In the genomic region with DNA sequence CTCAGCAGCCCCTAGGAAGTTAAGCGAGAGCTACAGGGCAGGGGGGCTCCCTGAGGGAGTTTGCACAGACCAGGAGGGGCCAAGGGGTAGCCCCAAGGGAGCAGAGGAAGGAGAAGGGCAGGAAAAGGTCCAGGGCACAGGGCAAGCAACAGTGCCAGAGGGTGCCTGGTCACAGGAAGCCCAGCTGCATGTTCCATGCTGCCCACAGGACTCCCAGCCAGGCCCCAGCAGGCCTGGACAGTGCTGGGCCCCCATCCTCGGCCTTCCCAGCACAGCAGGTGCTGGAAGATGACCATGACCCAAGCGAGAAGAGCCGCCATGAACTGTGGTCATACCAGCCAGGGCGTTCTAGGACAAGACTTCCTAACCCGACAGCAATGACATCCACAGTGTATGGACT, we compare ENCODE assay signal across 26 cellular contexts. TPM values are rescaled to one million over a fixed set of nuclear protein-coding genes. Genes with fewer than 3 reads are reported as not detected.
DNase-seq lines count a peak whose midpoint lies in the region; ATAC-seq, FAIRE-seq and TF ChIP-seq lines count a peak whose summit lies in the region.
"Had no signal": no experiment of that assay in that cellular context is flagged by ENCODE, and none has a peak within 500 bp of the region (broad histone marks: within the 10 kb centered on the region; RNA-seq: fewer than 3 reads in every experiment).

No MANE protein-coding gene starts in this region.

- no peak for TF ChIP-seq POLR2A in spleen (IDR thresholded peaks at IDR 0.05)

- POLR2A ChIA-PET in activated CD8-positive, alpha-beta T cell treated with anti-CD3 and anti-CD28 coated beads, Interleukin-2, amount 10 ng/mL, durations not matched to agents 7 days and 5 days (lab: Charles Lee) = interaction anchor here (1.1 kb wide), 1 partner anchor 12 kb away, joined by 4 read pairs; no protein-coding TSS in a partner anchor

- peak overlapping the region; percentile 42 for H3K27ac Mint-ChIP-seq in activated naive CD4-positive, alpha-beta T cell treated with anti-CD3 and anti-CD28 coated beads, Interleukin-2, amount 10 ng/mL, durations not matched to agents 7 days and 5 days
- H3K27ac Mint-ChIP-seq in activated CD8-positive, alpha-beta T cell treated with anti-CD3 and anti-CD28 coated beads, Interleukin-2, amount 10 ng/mL, durations not matched to agents 7 days and 5 days = peak overlapping the region; percentile 79
- H3K27ac Mint-ChIP-seq in immature natural killer cell = peak overlapping the region in 4 of 6 donors; percentile 12 to 80 (median 66)
- H3K27ac Mint-ChIP-seq: B cell had no signal

- H3K27me3 Mint-ChIP-seq in activated naive CD4-positive, alpha-beta T cell treated with anti-CD3 and anti-CD28 coated beads, Interleukin-2, amount 10 ng/mL, durations not matched to agents 7 days and 5 days = no peaks in the 10 kb centered on the region
- H3K27me3 Mint-ChIP-seq in activated CD8-positive, alpha-beta T cell treated with anti-CD3 and anti-CD28 coated beads, Interleukin-2, amount 10 ng/mL, durations not matched to agents 7 days and 5 days (ENCODE audit: low read depth) = no peaks in the 10 kb centered on the region
- H3K27me3 Mint-ChIP-seq in immature natural killer cell (ENCODE audit: low read depth in 3 of 3) = peaks cover 1 to 3% (median 3%) of the 10 kb centered on the region in 3 donors
- H3K27me3 Mint-ChIP-seq: B cell had no signal

- intact Hi-C loops in spleen (cut with DNase I; ENCODE audit: low total_unique reads) = no loop called here

- peaks cover 35% of the 10 kb centered on the region for H3K36me3 Mint-ChIP-seq in activated naive CD4-positive, alpha-beta T cell treated with anti-CD3 and anti-CD28 coated beads, Interleukin-2, amount 10 ng/mL, durations not matched to agents 7 days and 5 days
- peaks cover 61% of the 10 kb centered on the region for H3K36me3 Mint-ChIP-seq in activated CD8-positive, alpha-beta T cell treated with anti-CD3 and anti-CD28 coated beads, Interleukin-2, amount 10 ng/mL, durations not matched to agents 7 days and 5 days (ENCODE audit: low read depth)
- H3K36me3 Mint-ChIP-seq in immature natural killer cell = peaks cover 0 to 25% (median 0%) of the 10 kb centered on the region in 3 donors

- no peak for TF ChIP-seq CTCF in spleen (IDR thresholded peaks at IDR 0.05 in 8 of 11, conservative IDR thresholded peaks at IDR 0.05 in 3 of 11)

- peak overlapping the region; percentile 43 to 79 (median 67) for H3K27ac ChIP-seq in spleen
- H3K27ac ChIP-seq: A549, foreskin keratinocyte, KMS-11 had no signal

- H3K4me3 ChIP-seq in spleen = peak overlapping the region in 1 of 8 donors; percentile 1
- H3K4me3 ChIP-seq: A549 had no signal

- no peaks in the 10 kb centered on the region for H3K9me3 ChIP-seq in spleen
- H3K9me3 ChIP-seq: A549 had no signal

- H3K36me3 ChIP-seq in spleen = peaks cover 0 to 100% (median 81%) of the 10 kb centered on the region in 6 donors

- CTCF ChIA-PET in activated naive CD4-positive, alpha-beta T cell treated with anti-CD3 and anti-CD28 coated beads, Interleukin-2, amount 10 ng/mL, durations not matched to agents 7 days and 5 days (lab: Charles Lee) = interaction anchor here (0.8 kb wide), 1 partner anchor 38 kb away, joined by 3 read pairs; a partner anchor contains a TSS
- CTCF ChIA-PET in activated CD8-positive, alpha-beta T cell treated with anti-CD3 and anti-CD28 coated beads, Interleukin-2, amount 10 ng/mL, durations not matched to agents 7 days and 5 days (lab: Charles Lee) = interaction anchor here (1.3 to 1.4 kb wide), 2 partner anchors 8 to 11 kb away, joined by 3 to 4 read pairs; a partner anchor contains a TSS

- no peaks in the 10 kb centered on the region for H3K27me3 ChIP-seq in spleen (replicated peaks in 1 of 7)
- H3K27me3 ChIP-seq: foreskin keratinocyte had no signal

- no peaks in the 10 kb centered on the region for H3K9me3 Mint-ChIP-seq in activated naive CD4-positive, alpha-beta T cell treated with anti-CD3 and anti-CD28 coated beads, Interleukin-2, amount 10 ng/mL, durations not matched to agents 7 days and 5 days
- H3K9me3 Mint-ChIP-seq in activated CD8-positive, alpha-beta T cell treated with anti-CD3 and anti-CD28 coated beads, Interleukin-2, amount 10 ng/mL, durations not matched to agents 7 days and 5 days (ENCODE audit: insufficient read depth) = no peaks in the 10 kb centered on the region
- H3K9me3 Mint-ChIP-seq in immature natural killer cell = no peaks in the 10 kb centered on the region

- H3K4me1 Mint-ChIP-seq in activated naive CD4-positive, alpha-beta T cell treated with anti-CD3 and anti-CD28 coated beads, Interleukin-2, amount 10 ng/mL, durations not matched to agents 7 days and 5 days = peaks cover 36% of the 10 kb centered on the region
- H3K4me1 Mint-ChIP-seq in activated CD8-positive, alpha-beta T cell treated with anti-CD3 and anti-CD28 coated beads, Interleukin-2, amount 10 ng/mL, durations not matched to agents 7 days and 5 days (ENCODE audit: low read depth) = peaks cover 46% of the 10 kb centered on the region
- peaks cover 40 to 57% of the 10 kb centered on the region in 2 donors for H3K4me1 Mint-ChIP-seq in immature natural killer cell

- peaks cover 13 to 99% (median 67%) of the 10 kb centered on the region in 6 donors for H3K4me1 ChIP-seq in spleen
- H3K4me1 ChIP-seq: A549 had no signal

- no peak for DNase-seq in activated naive CD4-positive, alpha-beta T cell treated with anti-CD3 and anti-CD28 coated beads, Interleukin-2, amount 10 ng/mL, durations not matched to agents 7 days and 5 days
- DNase-seq in activated naive CD4-positive, alpha-beta T cell treated with Interleukin-2 at 50 U/mL for 16 hours = no peak
- DNase-seq in activated CD8-positive, alpha-beta T cell treated with anti-CD3 and anti-CD28 coated beads, Interleukin-2, amount 10 ng/mL, durations not matched to agents 7 days and 5 days = no peak
- DNase-seq in immature natural killer cell (no peak), spleen (no peak), DMS79 treated with DMSO at 0.1 percent for 48 hours (lab: John Stamatoyannopoulos, UW) (no peak), RCC 7860 (ENCODE audit: low spot score) (no peak)
- DNase-seq: activated CD8-positive, alpha-beta memory T cell treated with anti-CD3 and anti-CD28 coated beads for 24 hours; activated T-cell treated with anti-CD3 and anti-CD28 coated beads, Interleukin-2, amount 50 U/mL, for 48 hours; erythroblast; foreskin keratinocyte; NCI-H2171 treated with DMSO at 0.1 percent for 48 hours; NCI-H524 treated with DMSO at 0.1 percent for 48 hours had no signal

- 63 to 85% (median 73%) methylated on average over 2 to 6 of the region's 6 CpGs for WGBS in spleen, 5 donors

- no peak overlapping the region for H3K4me3 Mint-ChIP-seq in activated naive CD4-positive, alpha-beta T cell treated with anti-CD3 and anti-CD28 coated beads, Interleukin-2, amount 10 ng/mL, durations not matched to agents 7 days and 5 days
- no peak overlapping the region for H3K4me3 Mint-ChIP-seq in activated CD8-positive, alpha-beta T cell treated with anti-CD3 and anti-CD28 coated beads, Interleukin-2, amount 10 ng/mL, durations not matched to agents 7 days and 5 days
- peak overlapping the region in 4 of 5 donors; percentile 11 to 57 (median 38) for H3K4me3 Mint-ChIP-seq in immature natural killer cell
- H3K4me3 Mint-ChIP-seq: B cell had no signal

- FAIRE-seq in RCC 7860 (lab: Jason Lieb, UNC) = no peak
- FAIRE-seq: A549, GM12892, keratinocyte had no signal

- no peak for ATAC-seq in activated CD8-positive, alpha-beta T cell treated with anti-CD3 and anti-CD28 coated beads, Interleukin-2, amount 10 ng/mL, durations not matched to agents 7 days and 5 days
- ATAC-seq in HG03521 (IDR thresholded peaks at IDR 0.05; ENCODE audit: unreplicated experiment) = no peak
- ATAC-seq: A549; activated CD4-positive, CD25-positive, alpha-beta regulatory T cell treated with anti-CD3 and anti-CD28 coated beads, Interleukin-2, amount 50 U/mL, for 24 hours; foreskin keratinocyte; HCT116 had no signal

RNA-seq across cellular contexts. Expression of a gene that starts 11.0 kb away (rescaled TPM):
- 10 to 100 TPM; 22.8 to 23.0 TPM for total RNA-seq in activated CD8-positive, alpha-beta T cell treated with anti-CD3 and anti-CD28 coated beads, Interleukin-2, amount 10 ng/mL, durations not matched to agents 7 days and 5 days
- polyA plus RNA-seq in immature natural killer cell = 10 to 100 TPM in 1 of 3 donors, 1 to 10 TPM in 2; 7.6 to 19.7 (median 9.2) TPM
- 10 to 100 TPM; 18.5 to 41.5 (median 29.4) TPM for total RNA-seq in spleen
- 10 to 100 TPM in 1 of 3 donors, 1 to 10 TPM in 2; 5.0 to 12.0 (median 6.2) TPM for polyA plus RNA-seq in spleen

RNA-seq across cellular contexts. Expression of a gene that starts 11.8 kb away (rescaled TPM):
- total RNA-seq in activated CD8-positive, alpha-beta T cell treated with anti-CD3 and anti-CD28 coated beads, Interleukin-2, amount 10 ng/mL, durations not matched to agents 7 days and 5 days = 10 to 100 TPM; 36.5 to 41.7 TPM
- polyA plus RNA-seq in immature natural killer cell (10 to 100 TPM in 2 of 3 donors, 1 to 10 TPM in 1; 8.3 to 25.9 (median 20.9) TPM), spleen (100 to 1,000 TPM in 1 of 3 donors, 10 to 100 TPM in 2; 53.1 to 131 (median 89.3) TPM)
- total RNA-seq in spleen = 10 to 100 TPM; 23.5 to 61.0 (median 48.0) TPM

RNA-seq across cellular contexts. Expression of a gene that starts 21.9 kb away (rescaled TPM):
- total RNA-seq in activated CD8-positive, alpha-beta T cell treated with anti-CD3 and anti-CD28 coated beads, Interleukin-2, amount 10 ng/mL, durations not matched to agents 7 days and 5 days = 10 to 100 TPM; 11.8 to 12.6 TPM
- polyA plus RNA-seq in immature natural killer cell (1 to 10 TPM; 1.2 to 5.7 (median 2.9) TPM), spleen (1 to 10 TPM; 3.4 to 6.0 (median 4.4) TPM)
- total RNA-seq in spleen = 10 to 100 TPM in 4 of 7 donors, 1 to 10 TPM in 3; 6.6 to 14.0 (median 10.5) TPM

RNA-seq across cellular contexts. Expression of a gene that starts 33.0 kb away (rescaled TPM):
- total RNA-seq in activated CD8-positive, alpha-beta T cell treated with anti-CD3 and anti-CD28 coated beads, Interleukin-2, amount 10 ng/mL, durations not matched to agents 7 days and 5 days = 10 to 100 TPM; 19.1 to 20.8 TPM
- 10 to 100 TPM; 19.4 to 28.4 (median 28.0) TPM for polyA plus RNA-seq in immature natural killer cell
- 10 to 100 TPM; 13.0 to 27.1 (median 15.5) TPM for total RNA-seq in spleen
- 10 to 100 TPM; 21.5 to 29.1 (median 24.0) TPM for polyA plus RNA-seq in spleen

RNA-seq across cellular contexts. Expression of a gene that starts 36.5 kb away (rescaled TPM):
- total RNA-seq in activated CD8-positive, alpha-beta T cell treated with anti-CD3 and anti-CD28 coated beads, Interleukin-2, amount 10 ng/mL, durations not matched to agents 7 days and 5 days = not detected
- under 1 TPM in 1 of 3 donors, not detected in 2; 0.16 TPM for polyA plus RNA-seq in immature natural killer cell
- under 1 TPM; 0.13 to 0.88 (median 0.56) TPM for total RNA-seq in spleen
- under 1 TPM; 0.09 to 0.51 (median 0.33) TPM for polyA plus RNA-seq in spleen
- total RNA-seq: B cell, Daoy, foreskin keratinocyte, HT-29, lung microvascular endothelial cell, renal cortical epithelial cell, ureter had no signal
- polyA plus RNA-seq: A549, foreskin keratinocyte, keratinocyte had no signal

Comparison
In these comparisons a context has a peak if more than half of its experiments do, and no peak if none do; other contexts are left out.
1. H3K4me3 Mint-ChIP-seq: peak in immature natural killer cell (4 of 5); none in activated naive CD4-positive, alpha-beta T cell treated with anti-CD3 and anti-CD28 coated beads, Interleukin-2, amount 10 ng/mL, durations not matched to agents 7 days and 5 days (single experiment) and activated CD8-positive, alpha-beta T cell treated with anti-CD3 and anti-CD28 coated beads, Interleukin-2, amount 10 ng/mL, durations not matched to agents 7 days and 5 days (single experiment).
2. Peak in every context shown above with its lines, with median percentiles within 50 percentile points of each other: H3K27ac Mint-ChIP-seq.